ENCODE assay signal across 9 cellular contexts in the genomic region with DNA sequence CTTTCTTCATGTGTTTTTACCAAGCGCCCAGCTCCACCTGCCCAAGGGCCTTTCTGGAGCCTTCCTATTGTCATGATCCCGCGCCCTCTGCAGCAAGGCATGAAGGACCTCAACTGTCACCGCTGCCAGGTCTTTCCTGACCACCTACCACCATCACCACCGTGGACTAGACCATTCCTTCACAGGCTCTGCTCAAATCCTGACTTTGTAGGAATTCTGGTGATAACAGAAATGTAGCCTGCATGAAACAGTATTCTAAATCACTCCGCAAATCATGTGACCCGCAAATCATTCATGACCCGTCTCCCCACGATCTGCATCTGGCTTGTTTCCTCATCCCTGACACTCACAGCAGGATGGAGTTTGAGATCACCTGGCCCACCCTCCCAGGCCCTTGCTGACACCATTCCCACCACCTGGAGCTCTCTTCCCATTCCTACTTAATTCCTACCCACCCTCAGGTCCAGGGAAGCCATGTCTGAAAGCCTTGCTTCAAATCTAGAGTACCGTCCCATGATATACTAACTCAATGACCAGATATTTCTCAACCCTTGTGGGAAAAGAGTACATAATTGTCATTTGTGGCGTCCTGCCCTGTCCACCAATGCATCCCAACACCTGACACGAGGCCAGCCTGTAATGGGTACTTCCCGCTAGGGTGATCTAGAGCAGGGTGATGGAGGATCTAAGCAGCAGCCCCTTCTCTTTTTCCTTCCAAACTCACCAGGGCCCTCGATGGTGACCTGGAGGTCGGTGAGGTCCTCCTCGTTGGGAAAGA. TPM values are rescaled to one million over a fixed set of nuclear protein-coding genes. Genes with fewer than 3 reads are reported as not detected.
DNase-seq lines count a peak whose midpoint lies in the region; ATAC-seq and TF ChIP-seq lines count a peak whose summit lies in the region.
"Had no signal": no experiment of that assay in that cellular context is flagged by ENCODE, and none has a peak within 500 bp of the region (broad histone marks: within the 10 kb centered on the region; RNA-seq: fewer than 3 reads in every experiment).

No MANE protein-coding gene starts in this region.

- H3K4me3 ChIP-seq in HAP-1 (peak overlapping the region; percentile 94), fibroblast of the aortic adventitia (ENCODE audit: low read depth, low read length) (peak overlapping the region; percentile 88), skeletal muscle tissue (ENCODE audit: low read length in 3 of 3) (peak overlapping the region; percentile 60 to 79 (median 75))

- H3K27me3 Mint-ChIP-seq in T-helper 1 cell treated with Interleukin-12 subunit alpha and Interleukin-12 subunit beta and Interleukin-4 antibody, amounts not matched to agents 30 μg/mL and 1 μg/mL, for 36 hours (ENCODE audit: low read depth), result peaks cover 4% of the 10 kb centered on the region

- peaks cover 17% of the 10 kb centered on the region for H3K4me1 ChIP-seq in HAP-1
- H3K4me1 ChIP-seq in skeletal muscle tissue (ENCODE audit: control insufficient read depth in 3 of 3, insufficient read depth in 3 of 3, low read length in 3 of 3), result peaks cover 11 to 15% (median 15%) of the 10 kb centered on the region in 3 donors

- no peak for DNase-seq in HAP-1 (ENCODE audit: low spot score in 2 of 2)
- no peak for DNase-seq in fibroblast of the aortic adventitia (ENCODE audit: low read depth)
- no peak for DNase-seq in NCI-H2171 treated with DMSO at 0.1 percent for 48 hours (lab: John Stamatoyannopoulos, UW)
- no peak for DNase-seq in left lobe of liver (ENCODE audit: low spot score)

- in situ Hi-C loops in HAP-1 (cut with MboI; ENCODE audit: low sequenced_read_pairs), result no loop called here

- H3K27ac ChIP-seq in skeletal muscle tissue (ENCODE audit: low read depth, low read length), result no peak overlapping the region

- H3K27ac Mint-ChIP-seq in T-helper 1 cell treated with Interleukin-12 subunit alpha and Interleukin-12 subunit beta and Interleukin-4 antibody, amounts not matched to agents 30 μg/mL and 1 μg/mL, for 36 hours, result peak overlapping the region; percentile 84

- peaks cover 38% of the 10 kb centered on the region for H3K36me3 Mint-ChIP-seq in T-helper 1 cell treated with Interleukin-12 subunit alpha and Interleukin-12 subunit beta and Interleukin-4 antibody, amounts not matched to agents 30 μg/mL and 1 μg/mL, for 36 hours (ENCODE audit: low read depth)

- H3K4me3 Mint-ChIP-seq in T-helper 1 cell treated with Interleukin-12 subunit alpha and Interleukin-12 subunit beta and Interleukin-4 antibody, amounts not matched to agents 30 μg/mL and 1 μg/mL, for 36 hours, result peak overlapping the region; percentile 90

- H3K36me3 ChIP-seq in HAP-1 (replicated peaks) (peaks cover 59% of the 10 kb centered on the region), skeletal muscle tissue (ENCODE audit: control insufficient read depth in 3 of 3, insufficient read depth in 3 of 3, low read length in 3 of 3) (peaks cover 5 to 17% (median 8%) of the 10 kb centered on the region in 3 donors)

- H3K4me1 Mint-ChIP-seq in T-helper 1 cell treated with Interleukin-12 subunit alpha and Interleukin-12 subunit beta and Interleukin-4 antibody, amounts not matched to agents 30 μg/mL and 1 μg/mL, for 36 hours (ENCODE audit: low read depth), result peaks cover 36% of the 10 kb centered on the region

- ATAC-seq in HG03159 (IDR thresholded peaks at IDR 0.05; ENCODE audit: unreplicated experiment) (no peak), left lobe of liver (no peak)

- H3K27me3 ChIP-seq in HAP-1 (ENCODE audit: low read depth) (no peaks in the 10 kb centered on the region), skeletal muscle tissue (ENCODE audit: control insufficient read depth in 3 of 3, insufficient read depth in 3 of 3, low read length in 3 of 3) (peaks cover 0 to 5% (median 0%) of the 10 kb centered on the region in 3 donors)
- H3K27me3 ChIP-seq: Peyer's patch had no signal

- H3K9me3 ChIP-seq in HAP-1, result peaks cover 4% of the 10 kb centered on the region; the same call in 1 of the 2 replicates
- H3K9me3 ChIP-seq in skeletal muscle tissue (ENCODE audit: control insufficient read depth in 3 of 3, low read length in 3 of 3), result no peaks in the 10 kb centered on the region
- H3K9me3 ChIP-seq: Peyer's patch had no signal

- no peak for TF ChIP-seq CTCF in fibroblast of the aortic adventitia (IDR thresholded peaks at IDR 0.05; ENCODE audit: insufficient read depth, low read length)

- H3K9me3 Mint-ChIP-seq in T-helper 1 cell treated with Interleukin-12 subunit alpha and Interleukin-12 subunit beta and Interleukin-4 antibody, amounts not matched to agents 30 μg/mL and 1 μg/mL, for 36 hours, result peaks cover 12% of the 10 kb centered on the region

- peak overlapping the region in 1 of 3 donors; percentile 82 for H3K9ac ChIP-seq in skeletal muscle tissue (ENCODE audit: low read depth in 1 of 3, low read length in 3 of 3)

RNA-seq across cellular contexts. Expression of gene UBE2S, which starts 1.3 kb away (rescaled TPM):
- total RNA-seq in fibroblast of the aortic adventitia (ENCODE audit: low replicate concordance) (22.6 and 65.4 TPM in 2 replicates), skeletal muscle tissue (11.0 TPM), left lobe of liver (5.6 TPM)

RNA-seq across cellular contexts. Expression of gene RPL28, which starts 20.5 kb away (rescaled TPM):
- 88.6 and 829 TPM in 2 replicates for total RNA-seq in fibroblast of the aortic adventitia (ENCODE audit: low replicate concordance)
- total RNA-seq in skeletal muscle tissue, result 229 TPM
- 515 TPM for total RNA-seq in left lobe of liver

RNA-seq across cellular contexts. Expression of gene TMEM238, which starts 22.2 kb away (rescaled TPM):
- total RNA-seq in fibroblast of the aortic adventitia (ENCODE audit: low replicate concordance) (not detected in 2 replicates), skeletal muscle tissue (not detected), left lobe of liver (26.6 TPM)

RNA-seq across cellular contexts. Expression of gene TMEM190, which starts 29.7 kb away (rescaled TPM):
- total RNA-seq in fibroblast of the aortic adventitia (ENCODE audit: low replicate concordance) (not detected in 2 replicates), skeletal muscle tissue (not detected), left lobe of liver (not detected)
- total RNA-seq: frontal cortex, Peyer's patch had no signal

RNA-seq across cellular contexts. Expression of gene IL11, which starts 36.0 kb away (rescaled TPM):
- total RNA-seq in fibroblast of the aortic adventitia (ENCODE audit: low replicate concordance) (1.6 and 2.2 TPM in 2 replicates), skeletal muscle tissue (not detected), left lobe of liver (not detected)
- total RNA-seq: Peyer's patch had no signal

Comparison
In these comparisons a context has a peak if more than half of its experiments do, and no peak if none do; other contexts are left out.
1. RNA of gene TMEM238, which starts 22.2 kb away (total RNA-seq): 26.6 TPM in left lobe of liver (single experiment); not detected in fibroblast of the aortic adventitia and not detected in skeletal muscle tissue (single experiment); every median in the first group is over 10 times any median in the second.
2. Peak in every context shown above with its lines, with median percentiles within 50 percentile points of each other: H3K4me3 ChIP-seq.